Comparison of ENCODE assay signal across 24 cellular contexts in the genomic region with DNA sequence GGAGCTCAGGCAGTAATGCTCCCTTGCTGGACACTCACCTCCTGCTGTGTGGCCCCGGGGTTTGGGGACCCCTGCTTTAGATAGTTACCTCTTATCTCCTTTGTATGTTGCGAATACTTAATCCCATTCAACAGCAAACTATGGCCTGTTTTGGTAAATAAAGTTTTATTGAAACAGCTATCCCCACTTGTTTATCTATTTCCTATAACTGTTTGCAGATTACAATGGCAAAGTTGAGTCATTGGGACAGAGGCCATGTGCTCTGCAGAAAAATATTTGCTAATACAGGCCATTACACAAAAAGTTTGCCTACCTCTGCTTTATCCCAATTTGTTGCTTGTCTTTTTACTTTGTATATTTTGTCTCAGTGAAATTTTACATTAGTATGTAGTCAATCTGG.
"Had no signal": no experiment of that assay in that cellular context is flagged by ENCODE, and none has a peak within 500 bp of the region (broad histone marks: within the 10 kb centered on the region; RNA-seq: fewer than 3 reads in every experiment).

No MANE protein-coding gene starts in this region.

- ATAC-seq: effector memory CD8-positive, alpha-beta T cell; heart right ventricle; left lung; lower lobe of right lung; naive thymus-derived CD4-positive, alpha-beta T cell; stimulated activated naive B cell treated with anti-CD40 and anti-IgM and Interleukin-4, amounts not matched to agents 10 μg/mL and 1 μg/mL and 100 μg/mL, for 72 hours; stimulated activated naive CD8-positive, alpha-beta T cell treated with anti-CD3 and anti-CD28 coated beads, Interleukin-15, amount 100 ng/mL, for 72 hours; upper lobe of right lung had no signal

- H3K27ac ChIP-seq: epithelial cell of prostate, esophagus muscularis mucosa, heart right ventricle, left lung, lower lobe of right lung, parathyroid adenoma, sigmoid colon, skin epidermis, testis, tibial nerve, upper lobe of right lung had no signal

- H3K27me3 ChIP-seq: testis, tibial nerve had no signal

- H3K4me1 ChIP-seq: esophagus muscularis mucosa, heart right ventricle, left lung, lower lobe of right lung, parathyroid adenoma, sigmoid colon, testis, tibial nerve, upper lobe of right lung had no signal

- H3K9me3 ChIP-seq: lower lobe of right lung, testis had no signal

- H3K79me2 ChIP-seq: parathyroid adenoma had no signal

- H3K36me3 ChIP-seq: esophagus muscularis mucosa, heart right ventricle, left lung, lower lobe of right lung, sigmoid colon, tibial nerve, upper lobe of right lung had no signal

- H3K4me3 ChIP-seq: esophagus muscularis mucosa, heart right ventricle, left lung, lower lobe of right lung, sigmoid colon, skin epidermis, testis, tibial nerve, upper lobe of right lung had no signal

- H3K9ac ChIP-seq: parathyroid adenoma had no signal

- DNase-seq: cerebellar nuclear complex; effector memory CD8-positive, alpha-beta T cell; heart right ventricle; hypothalamus; islet precursor cell; left lung; lower lobe of right lung; mesendoderm; naive thymus-derived CD4-positive, alpha-beta T cell; nephron progenitor cell; sigmoid colon; stimulated activated CD4-positive, alpha-beta T cell treated with anti-CD3 and anti-CD28 coated beads, Interleukin-2, amount 100 ng/mL, for 24 hours; stimulated activated CD4-positive, alpha-beta T cell treated with anti-CD3 and anti-CD28 coated beads, Interleukin-4, amount 100 ng/mL, for 4 hours; stimulated activated naive B cell treated with anti-CD40 and anti-IgM and Interleukin-4, amounts not matched to agents 10 μg/mL and 1 μg/mL and 100 μg/mL, for 72 hours; stimulated activated naive CD8-positive, alpha-beta T cell treated with anti-CD3 and anti-CD28 coated beads, Interleukin-15, amount 100 ng/mL, for 72 hours; testis; upper lobe of right lung had no signal

- FAIRE-seq: colon, frontal cortex had no signal

- H2AFZ ChIP-seq: parathyroid adenoma had no signal
